In genomic region chr3:8888296-8888915, GRCh38 we compare ENCODE assay signal across 1 cellular context.
TF ChIP-seq lines count a peak whose summit lies in the region.

No MANE protein-coding gene starts in this region.

TF ChIP-seq in IMR-90, 13 proteins besides CTCF, POLR2A, EP300 and RAD21 (continued from another document):
- TF ChIP-seq USF2 (IDR thresholded peaks at IDR 0.05; ENCODE audit: low read depth, low read length) (no peak), MAFK (IDR thresholded peaks at IDR 0.05; ENCODE audit: low read depth, low read length) (no peak), RFX5 (IDR thresholded peaks at IDR 0.05; ENCODE audit: low read depth, low read length) (no peak), CHD1 (IDR thresholded peaks at IDR 0.05; ENCODE audit: low read depth, low read length) (no peak), FOS (IDR thresholded peaks at IDR 0.05; ENCODE audit: low read depth, low read length) (no peak), SMC3 (IDR thresholded peaks at IDR 0.05; ENCODE audit: low read depth, low read length) (no peak), MAZ (IDR thresholded peaks at IDR 0.05; ENCODE audit: borderline replicate concordance, low read depth, low read length) (no peak), ELK1 (IDR thresholded peaks at IDR 0.05; ENCODE audit: borderline replicate concordance, low read depth, low read length) (no peak), RCOR1 (IDR thresholded peaks at IDR 0.05; ENCODE audit: insufficient replicate concordance, low read length) (no peak), CEBPB (IDR thresholded peaks at IDR 0.05; ENCODE audit: low read depth, low read length) (no peak)
